In genomic region chr16:23149993-23150364, GRCh38 we compare ENCODE assay signal across 8 cellular contexts. TPM values are rescaled to one million over a fixed set of nuclear protein-coding genes. Genes with fewer than 3 reads are reported as not detected.
DNase-seq lines count a peak whose midpoint lies in the region; ATAC-seq and TF ChIP-seq lines count a peak whose summit lies in the region.

No MANE protein-coding gene starts in this region.

- no peaks in the 10 kb centered on the region for H3K36me3 ChIP-seq in GM06990 (ENCODE audit: control insufficient read depth, insufficient read depth, low read length)
- H3K36me3 ChIP-seq in SK-N-MC (ENCODE audit: insufficient read depth, low read length) = no peaks in the 10 kb centered on the region
- H3K36me3 ChIP-seq in esophagus squamous epithelium = no peaks in the 10 kb centered on the region
- no peaks in the 10 kb centered on the region for H3K36me3 ChIP-seq in psoas muscle (ENCODE audit: insufficient read depth in 1 of 2, low read depth in 1 of 2)

- H3K4me1 ChIP-seq in esophagus squamous epithelium = peaks cover 6 to 58% (median 36%) of the 10 kb centered on the region in 3 donors
- peaks cover 29% of the 10 kb centered on the region for H3K4me1 ChIP-seq in psoas muscle

- no peaks in the 10 kb centered on the region for H3K27me3 ChIP-seq in GM06990 (replicated peaks; ENCODE audit: control insufficient read depth, insufficient read depth, low read length)
- H3K27me3 ChIP-seq in esophagus squamous epithelium = no peaks in the 10 kb centered on the region
- H3K27me3 ChIP-seq in psoas muscle (ENCODE audit: insufficient read depth in 3 of 3, low read length in 2 of 3) = no peaks in the 10 kb centered on the region

- WGBS in esophagus squamous epithelium, 2 donors = 34 to 43% methylated on average over 4 of the region's 4 CpGs
- WGBS in psoas muscle, 3 donors = 53 to 65% (median 56%) methylated on average over 4 of the region's 4 CpGs

- H3K4me3 ChIP-seq in GM06990 (replicated peaks; ENCODE audit: low read depth, low read length) = peak overlapping the region; percentile 87
- peak overlapping the region; percentile 85 for H3K4me3 ChIP-seq in SK-N-MC
- H3K4me3 ChIP-seq in esophagus squamous epithelium = peak overlapping the region; percentile 41 to 92 (median 68)
- peak overlapping the region; percentile 84 for H3K4me3 ChIP-seq in psoas muscle

- DNase-seq in GM06990 (ENCODE audit: extremely low read depth, insufficient read length) (no peak), SK-N-MC (ENCODE audit: low read depth, low spot score) (no peak), esophagus squamous epithelium (lab: John Stamatoyannopoulos, UW) (no peak), psoas muscle (no peak), ureter (ENCODE audit: low spot score) (no peak), NCI-H1694 treated with DMSO at 0.1 percent for 48 hours (lab: John Stamatoyannopoulos, UW) (no peak), NK-92 (lab: John Stamatoyannopoulos, UW; ENCODE audit: unreplicated experiment) (no peak)

- TF ChIP-seq CTCF in GM06990 (IDR thresholded peaks at IDR 0.05; ENCODE audit: insufficient read depth, low read length, poor library complexity, severe bottlenecking) (no peak), esophagus squamous epithelium (IDR thresholded peaks at IDR 0.05) (no peak), psoas muscle (IDR thresholded peaks at IDR 0.05) (no peak)

- ATAC-seq in psoas muscle = no peak
- ATAC-seq in HG02763 (IDR thresholded peaks at IDR 0.05; ENCODE audit: unreplicated experiment) = no peak

- no peak overlapping the region for H3K9ac ChIP-seq in SK-N-MC (ENCODE audit: insufficient read length)

- no peak overlapping the region for H3K27ac ChIP-seq in SK-N-MC
- peak overlapping the region; percentile 48 to 97 (median 94) for H3K27ac ChIP-seq in esophagus squamous epithelium
- peak overlapping the region; percentile 55 for H3K27ac ChIP-seq in psoas muscle

- no peaks in the 10 kb centered on the region for H3K9me3 ChIP-seq in SK-N-MC (ENCODE audit: low read depth, low read length)
- H3K9me3 ChIP-seq in esophagus squamous epithelium = no peaks in the 10 kb centered on the region
- no peaks in the 10 kb centered on the region for H3K9me3 ChIP-seq in psoas muscle

- intact Hi-C loops in esophagus squamous epithelium (cut with DNase I) = no loop called here
- intact Hi-C loops in psoas muscle (cut with DNase I) = loop anchor here in 1 of 2 donors (5.0 kb wide), 1 partner anchor 68 kb away; no protein-coding TSS in a partner anchor

- no peak for TF ChIP-seq POLR2A in esophagus squamous epithelium (IDR thresholded peaks at IDR 0.05)

RNA-seq across cellular contexts. Expression of gene USP31, which starts 0.7 kb away (rescaled TPM):
- total RNA-seq in esophagus squamous epithelium (10 to 100 TPM in 2 of 4 donors, 1 to 10 TPM in 2; 7.8 to 29.9 (median 11.0) TPM), psoas muscle (10 to 100 TPM in 3 of 4 donors, 1 to 10 TPM in 1; 9.5 to 19.6 (median 16.2) TPM), ureter (58.2 TPM)
- polyA plus RNA-seq in psoas muscle = 10 to 100 TPM in 2 of 3 donors, 1 to 10 TPM in 1; 7.7 to 21.5 (median 16.4) TPM

RNA-seq across cellular contexts. Expression of gene SCNN1G, which starts 32.6 kb away (rescaled TPM):
- total RNA-seq in esophagus squamous epithelium (10 to 100 TPM in 1 of 4 donors, 1 to 10 TPM in 3; 5.0 to 10.8 (median 7.0) TPM), psoas muscle (not detected), ureter (18.9 TPM)
- under 1 TPM in 2 of 3 donors, not detected in 1; 0.01 to 0.08 TPM for polyA plus RNA-seq in psoas muscle

Comparison
In these comparisons a context has a peak if more than half of its experiments do, and no peak if none do; other contexts are left out.
1. RNA of gene SCNN1G, which starts 32.6 kb away (total RNA-seq): 18.9 TPM in ureter (single experiment) and 5.0 to 10.8 TPM in esophagus squamous epithelium; not detected in psoas muscle; every median in the first group is over 4 times any median in the second.
2. Peak in every context shown above with its lines, with median percentiles within 50 percentile points of each other: H3K4me3 ChIP-seq.